14 cellular contexts compared by ENCODE assay signal in the genomic region with DNA sequence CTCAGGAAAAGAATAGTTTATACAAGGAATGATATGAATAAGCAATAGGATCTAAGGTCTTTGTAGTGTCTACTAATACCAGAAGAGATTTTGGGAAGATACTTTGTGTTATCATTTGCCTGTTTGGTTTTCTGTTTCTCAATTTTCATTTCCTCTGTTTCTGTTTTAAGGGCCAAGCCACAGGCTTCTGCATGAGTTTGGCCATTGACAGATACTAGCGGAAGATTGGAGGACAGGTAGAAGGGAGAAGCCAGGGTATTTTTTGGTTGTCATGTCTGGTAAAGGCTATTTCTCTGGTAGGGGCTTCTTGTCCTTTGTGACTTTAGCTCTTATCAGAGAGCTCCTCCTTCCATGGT. TPM values are rescaled to one million over a fixed set of nuclear protein-coding genes. Genes with fewer than 3 reads are reported as not detected.
A peak's percentile ranks its signal among the peaks of the same experiment; 100 is the strongest.
DNase-seq lines count a peak whose midpoint lies in the region; ATAC-seq, FAIRE-seq and TF ChIP-seq lines count a peak whose summit lies in the region.
"Had no signal": no experiment of that assay in that cellular context is flagged by ENCODE, and none has a peak within 500 bp of the region (broad histone marks: within the 10 kb centered on the region; RNA-seq: fewer than 3 reads in every experiment).

No MANE protein-coding gene starts in this region.

- H3K4me2 ChIP-seq in MM.1S (ENCODE audit: low read depth, low read length) = peak overlapping the region; percentile 19; the same call in 1 of the 2 replicates

- no peaks in the 10 kb centered on the region for H3K9me2 ChIP-seq in MM.1S (replicated peaks; ENCODE audit: insufficient read depth, low read length)

- no peak for FAIRE-seq in GM12891 (lab: Jason Lieb, UNC)

- no peak overlapping the region for H3K9ac ChIP-seq in MM.1S (ENCODE audit: low read length)

- no peaks in the 10 kb centered on the region for H3K27me3 ChIP-seq in MM.1S (replicated peaks; ENCODE audit: insufficient read depth, low read length)
- H3K27me3 ChIP-seq: MG63, SJSA1, upper lobe of right lung had no signal

- H2AFZ ChIP-seq in MM.1S (ENCODE audit: low read length) = no peak overlapping the region

- H3F3A ChIP-seq in MM.1S (ENCODE audit: insufficient read depth, low read length) = no peaks in the 10 kb centered on the region

- no peak for TF ChIP-seq POLR2A in GM12891 (IDR thresholded peaks at IDR 0.05; ENCODE audit: low read depth, low read length)

- H3K79me2 ChIP-seq in MM.1S (ENCODE audit: low read length) = peaks cover 16% of the 10 kb centered on the region; the same call in 1 of the 2 replicates

- peaks cover 7% of the 10 kb centered on the region for H3K4me1 ChIP-seq in MM.1S (ENCODE audit: low read length)
- H3K4me1 ChIP-seq: SJSA1, upper lobe of right lung had no signal

- TF ChIP-seq CTCF in MM.1S (IDR thresholded peaks at IDR 0.05; ENCODE audit: low read length) = no peak

- H3K27ac ChIP-seq in MM.1S (ENCODE audit: low read length) = no peak overlapping the region
- H3K27ac ChIP-seq: SJSA1, upper lobe of right lung had no signal

- no peak for DNase-seq in GM12891 (ENCODE audit: insufficient read length, low spot score)
- DNase-seq in MM.1S = no peak
- DNase-seq in cortex of kidney (lab: John Stamatoyannopoulos, UW) = no peak
- no peak for DNase-seq in activated CD8-positive, alpha-beta memory T cell treated with anti-CD3 and anti-CD28 coated beads, Interleukin-2, amount 50 U/mL, for 4 hours
- no peak for DNase-seq in medulla oblongata (ENCODE audit: extremely low spot score)
- no peak for DNase-seq in hypothalamus (lab: John Stamatoyannopoulos, UW)
- DNase-seq: activated effector memory CD4-positive, alpha-beta T cell treated with Interleukin-2 at 50 U/mL for 16 hours; MG63; nephron progenitor cell; upper lobe of right lung had no signal

- H3K4me3 ChIP-seq in MM.1S (ENCODE audit: low read length) = no peak overlapping the region
- H3K4me3 ChIP-seq: MG63, SJSA1, upper lobe of right lung had no signal

- ATAC-seq in GM19438 (IDR thresholded peaks at IDR 0.05; ENCODE audit: low read depth, unreplicated experiment) (peak; percentile 85), HG02852 (IDR thresholded peaks at IDR 0.05; ENCODE audit: unreplicated experiment) (peak; percentile 88)
- ATAC-seq: activated CD8-positive, alpha-beta T cell treated with anti-CD3 and anti-CD28 coated beads, Interleukin-2, amount 10 ng/mL, durations not matched to agents 7 days and 5 days had no signal

- no peaks in the 10 kb centered on the region for H3K9me3 ChIP-seq in MM.1S (replicated peaks; ENCODE audit: insufficient read depth, low read length)
- H3K9me3 ChIP-seq: MG63, SJSA1, upper lobe of right lung had no signal

- H3K36me3 ChIP-seq in MM.1S (replicated peaks; ENCODE audit: insufficient read depth, low read length) = no peaks in the 10 kb centered on the region
- H3K36me3 ChIP-seq: MG63, SJSA1, upper lobe of right lung had no signal

- no peaks in the 10 kb centered on the region for H4K20me1 ChIP-seq in MM.1S (ENCODE audit: insufficient read depth, low read length)

TF ChIP-seq in GM12891, 5 proteins besides CTCF, POLR2A, EP300 and RAD21:
- TF ChIP-seq TAF1 (IDR thresholded peaks at IDR 0.05; ENCODE audit: low read depth, low read length) = no peak
- TF ChIP-seq SPI1 (IDR thresholded peaks at IDR 0.05; ENCODE audit: low read depth, low read length) = peak; percentile 55

RNA-seq across cellular contexts. Expression of gene HS2ST1, which starts 51.4 kb away (rescaled TPM):
- 11.9 TPM for polyA plus RNA-seq in GM12891 (2012; ENCODE audit: low read depth, missing spikeins)

RNA-seq across cellular contexts. Expression of gene SELENOF, which starts 51.9 kb away (rescaled TPM):
- 87.9 TPM for polyA plus RNA-seq in GM12891 (2012; ENCODE audit: low read depth, missing spikeins)
